Comparison of ENCODE assay signal across 7 cellular contexts in the genomic region with DNA sequence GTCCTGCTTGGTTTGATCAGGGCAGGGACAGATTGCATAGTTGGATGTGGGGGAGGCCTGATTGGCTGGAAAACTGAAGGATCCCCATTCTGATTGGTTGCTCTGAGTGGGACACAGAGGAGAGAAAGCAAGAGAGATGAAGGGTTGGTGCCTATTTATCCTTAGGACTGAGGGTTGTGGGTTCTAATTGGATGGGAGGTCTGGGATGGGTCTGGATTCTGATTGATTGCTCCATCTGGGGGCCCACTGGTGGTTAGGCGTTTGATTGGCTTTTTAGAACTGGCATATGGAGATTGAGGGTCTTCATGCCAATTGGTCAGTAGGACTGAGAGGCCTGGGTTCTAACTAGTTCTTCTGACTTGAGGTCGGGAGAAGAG. TPM values are rescaled to one million over a fixed set of nuclear protein-coding genes. Genes with fewer than 3 reads are reported as not detected.
A peak's percentile ranks its signal among the peaks of the same experiment; 100 is the strongest.
DNase-seq lines count a peak whose midpoint lies in the region; ATAC-seq and TF ChIP-seq lines count a peak whose summit lies in the region.

No MANE protein-coding gene starts in this region.

- peaks cover 22% of the 10 kb centered on the region for H3K36me3 Mint-ChIP-seq in effector memory CD8-positive, alpha-beta T cell (ENCODE audit: insufficient read depth)
- peaks cover 1% of the 10 kb centered on the region for H3K36me3 Mint-ChIP-seq in progenitor cell of endocrine pancreas (ENCODE audit: insufficient read depth)

- no peak for ATAC-seq in effector memory CD8-positive, alpha-beta T cell (replicated peaks)
- no peak for ATAC-seq in esophagus mucosa

- peak overlapping the region; percentile 84 to 85 for H3K4me3 Mint-ChIP-seq in effector memory CD8-positive, alpha-beta T cell
- H3K4me3 Mint-ChIP-seq in progenitor cell of endocrine pancreas (ENCODE audit: low read depth) = peak overlapping the region; percentile 87

- peak overlapping the region; percentile 82 for H3K4me3 ChIP-seq in GM12865 (ENCODE audit: low read depth, low read length)

- DNase-seq in GM12865 (ENCODE audit: low read depth) (peak; percentile 43), NCI-H69 (lab: John Stamatoyannopoulos, UW) (peak; percentile 51), progenitor cell of endocrine pancreas (ENCODE audit: low spot score, unreplicated experiment) (no peak), iPS-NIHi7 (ENCODE audit: extremely low spot score) (no peak)
- DNase-seq in effector memory CD8-positive, alpha-beta T cell = no peak
- no peak for DNase-seq in central memory CD4-positive, alpha-beta T cell

- peaks cover 15 to 18% of the 10 kb centered on the region in 2 donors for H3K4me1 Mint-ChIP-seq in effector memory CD8-positive, alpha-beta T cell (ENCODE audit: low read depth in 2 of 2)
- H3K4me1 Mint-ChIP-seq in progenitor cell of endocrine pancreas (ENCODE audit: low read depth) = peaks cover 8% of the 10 kb centered on the region

- no peak for TF ChIP-seq CTCF in GM12865 (IDR thresholded peaks at IDR 0.05; ENCODE audit: insufficient read depth, low read depth, low read length, missing control alignments)
- TF ChIP-seq CTCF in progenitor cell of endocrine pancreas (IDR thresholded peaks at IDR 0.05; ENCODE audit: unreplicated experiment) = no peak

- no peaks in the 10 kb centered on the region for H3K9me3 Mint-ChIP-seq in effector memory CD8-positive, alpha-beta T cell
- H3K9me3 Mint-ChIP-seq in progenitor cell of endocrine pancreas (ENCODE audit: low read depth) = peaks cover 7% of the 10 kb centered on the region

- peak overlapping the region; percentile 94 to 97 for H3K27ac Mint-ChIP-seq in effector memory CD8-positive, alpha-beta T cell
- H3K27ac Mint-ChIP-seq in progenitor cell of endocrine pancreas = peak overlapping the region; percentile 85

- H3K27me3 Mint-ChIP-seq in effector memory CD8-positive, alpha-beta T cell = no peaks in the 10 kb centered on the region
- no peaks in the 10 kb centered on the region for H3K27me3 Mint-ChIP-seq in progenitor cell of endocrine pancreas

RNA-seq across cellular contexts. Expression of a gene that starts 0.6 kb away (rescaled TPM):
- 73.1 and 81.9 TPM in 2 replicates for total RNA-seq in progenitor cell of endocrine pancreas
- 221 TPM for total RNA-seq in esophagus mucosa

RNA-seq across cellular contexts. Expression of a gene that starts 12.2 kb away (rescaled TPM):
- total RNA-seq in progenitor cell of endocrine pancreas (6.5 and 8.3 TPM in 2 replicates), esophagus mucosa (10.3 TPM)

RNA-seq across cellular contexts. Expression of a gene that starts 18.6 kb away (rescaled TPM):
- total RNA-seq in progenitor cell of endocrine pancreas (12.6 and 14.5 TPM in 2 replicates), esophagus mucosa (10.4 TPM)

RNA-seq across cellular contexts. Expression of a gene that starts 45.0 kb away (rescaled TPM):
- total RNA-seq in progenitor cell of endocrine pancreas (40.5 and 41.8 TPM in 2 replicates), esophagus mucosa (33.8 TPM)

RNA-seq across cellular contexts. Expression of a gene that starts 50.9 kb away (rescaled TPM):
- total RNA-seq in progenitor cell of endocrine pancreas (0.33 and 0.74 TPM in 2 replicates), esophagus mucosa (13.6 TPM)

Comparison
In these comparisons a context has a peak if more than half of its experiments do, and no peak if none do; other contexts are left out.
1. DNase-seq: peak in GM12865 (single experiment) and NCI-H69 (single experiment); none in effector memory CD8-positive, alpha-beta T cell (0 of 3), progenitor cell of endocrine pancreas (single experiment), iPS-NIHi7 (single experiment) and central memory CD4-positive, alpha-beta T cell (single experiment).